ENCODE assay signal across 15 cellular contexts in the genomic region with DNA sequence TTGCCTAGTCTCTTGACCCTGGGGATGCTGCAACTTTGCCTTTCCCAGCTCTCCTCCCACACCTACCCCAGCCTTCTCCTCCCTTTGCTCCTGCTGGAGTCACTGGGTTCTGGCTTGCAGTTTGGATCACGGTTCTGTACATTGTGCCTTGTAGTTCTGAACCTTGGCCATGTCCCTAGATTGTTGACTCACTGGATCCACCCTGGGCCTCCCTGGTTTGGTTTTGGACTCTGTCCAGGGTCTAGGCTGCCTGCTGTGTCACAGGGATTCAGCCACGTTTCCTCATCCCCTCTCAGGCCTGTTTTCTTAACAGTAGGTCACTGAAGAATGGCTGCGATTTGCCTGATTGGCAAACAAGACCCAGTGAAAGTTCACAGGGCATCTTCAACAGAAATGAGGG. TPM values are rescaled to one million over a fixed set of nuclear protein-coding genes. Genes with fewer than 3 reads are reported as not detected.
A peak's percentile ranks its signal among the peaks of the same experiment; 100 is the strongest.
DNase-seq lines count a peak whose midpoint lies in the region; ATAC-seq and TF ChIP-seq lines count a peak whose summit lies in the region.
"Had no signal": no experiment of that assay in that cellular context is flagged by ENCODE, and none has a peak within 500 bp of the region (broad histone marks: within the 10 kb centered on the region; RNA-seq: fewer than 3 reads in every experiment).

No MANE protein-coding gene starts in this region.

- CTCF ChIA-PET in mammary epithelial cell (lab: Charles Lee; ENCODE audit: low non-redundant PET): no interaction called here

- peak overlapping the region; percentile 52 for H2AFZ ChIP-seq in mammary epithelial cell (ENCODE audit: low read depth, low read length)
- H2AFZ ChIP-seq: neural progenitor cell had no signal

- no peak for TF ChIP-seq CTCF in mammary epithelial cell (conservative IDR thresholded peaks at IDR 0.05 in 1 of 2, IDR thresholded peaks at IDR 0.05 in 1 of 2; ENCODE audit: extremely low read depth in 1 of 2, insufficient read depth in 1 of 2, low read depth in 1 of 2, low read length in 2 of 2)

- no peaks in the 10 kb centered on the region for H3K36me3 ChIP-seq in mammary epithelial cell (ENCODE audit: insufficient read depth, low read length)
- H3K36me3 ChIP-seq: neural progenitor cell had no signal

- no peak overlapping the region for H3K4me2 ChIP-seq in mammary epithelial cell (ENCODE audit: insufficient read depth, low read depth, low read length)
- H3K4me2 ChIP-seq: neural progenitor cell had no signal

- H3K27me3 ChIP-seq in mammary epithelial cell (ENCODE audit: insufficient read depth, low read length): no peaks in the 10 kb centered on the region
- H3K27me3 ChIP-seq: neural progenitor cell had no signal

- in situ Hi-C loops in mammary epithelial cell (cut with MboI; ENCODE audit: low sequenced_read_pairs in 2 of 2): no loop called here

- no peaks in the 10 kb centered on the region for H3K79me2 ChIP-seq in mammary epithelial cell (ENCODE audit: insufficient read depth, low read length)

- peaks cover 48% of the 10 kb centered on the region for H3K4me1 ChIP-seq in mammary epithelial cell (ENCODE audit: insufficient read depth, low read length)
- H3K4me1 ChIP-seq: neural progenitor cell had no signal

- H3K4me3 ChIP-seq in mammary epithelial cell (replicated peaks in 1 of 3; ENCODE audit: insufficient read depth in 1 of 3, low read depth in 2 of 3, low read length in 3 of 3): no peak overlapping the region
- H3K4me3 ChIP-seq: neural progenitor cell had no signal

- DNase-seq in A172 (ENCODE audit: low spot score): peak; percentile 40
- peak; percentile 42 for DNase-seq in HT1080 (ENCODE audit: low read depth)
- peak; percentile 37 for DNase-seq in mammary epithelial cell
- DNase-seq in left ventricle myocardium superior: no peak
- DNase-seq in NCI-H1694 (lab: John Stamatoyannopoulos, UW): no peak
- DNase-seq in SIG-M5 (lab: John Stamatoyannopoulos, UW): no peak
- DNase-seq: activated CD8-positive, alpha-beta T cell treated with anti-CD3 and anti-CD28 coated beads for 36 hours; activated naive CD4-positive, alpha-beta T cell treated with Interleukin-2 at 50 U/mL for 16 hours; DND-41; KG1; NCI-H2081 treated with DMSO at 0.1 percent for 48 hours; T-helper 2 cell had no signal

- intact Hi-C loops in mammary epithelial cell (cut with micrococcal nuclease) (loop anchor here (10.0 kb wide), 1 partner anchor 111 kb away; no protein-coding TSS in a partner anchor), left ventricle myocardium superior (cut with micrococcal nuclease) (no loop called here)

- no peaks in the 10 kb centered on the region for H4K20me1 ChIP-seq in mammary epithelial cell (ENCODE audit: insufficient read depth, low read length)

- no peaks in the 10 kb centered on the region for H3K9me3 ChIP-seq in mammary epithelial cell (replicated peaks; ENCODE audit: insufficient read depth, low read length)

- no peak overlapping the region for H3K27ac ChIP-seq in mammary epithelial cell (ENCODE audit: insufficient read depth, low read depth, low read length)
- H3K27ac ChIP-seq: neural progenitor cell had no signal

- 43% methylated on average over 2 of the region's 3 CpGs for WGBS in mammary epithelial cell (ENCODE audit: low coverage, missing lambda C conversion rate)

- ATAC-seq in left ventricle myocardium superior (peak; percentile 65), HG02642 (IDR thresholded peaks at IDR 0.05; ENCODE audit: poor library complexity, unreplicated experiment) (no peak), HG02852 (IDR thresholded peaks at IDR 0.05; ENCODE audit: unreplicated experiment) (no peak)
- ATAC-seq: activated CD8-positive, alpha-beta T cell treated with anti-CD3 and anti-CD28 coated beads for 36 hours had no signal

- no peak overlapping the region for H3K9ac ChIP-seq in mammary epithelial cell (ENCODE audit: insufficient read depth, low read length)
- H3K9ac ChIP-seq: neural progenitor cell had no signal

- dilution Hi-C loops in mammary epithelial cell (cut with HindIII; ENCODE audit: low sequenced_read_pairs): no loop called here

- no TSS peak for BruUV-seq in mammary epithelial cell (replicated peaks; lab: Mats Ljungman, UMichigan)

RNA-seq across cellular contexts. Expression of a gene that starts 11.5 kb away (rescaled TPM):
- total RNA-seq in A172 (2014; rRNA removed; shearing (Covaris generic)): 0.29 and 0.69 TPM in 2 replicates
- 3.7 and 4.7 TPM in 2 replicates for total RNA-seq in HT1080 (2014; rRNA removed; shearing (Covaris generic))
- polyA plus RNA-seq in HT1080 (2015; cell fraction: cytosol; rRNA removed): 1.3 and 1.6 TPM in 2 replicates
- 48.1 and 57.8 TPM in 2 replicates for polyA plus RNA-seq in HT1080 (2015; cell fraction: nucleus; rRNA removed)
- total RNA-seq in mammary epithelial cell (10 to 100 TPM; 26.5 to 32.2 TPM), left ventricle myocardium superior (22.9 TPM)
- polyA plus RNA-seq in mammary epithelial cell: 9.1 TPM
- polyA minus RNA-seq in mammary epithelial cell: 46.5 TPM
- total RNA-seq: activated CD8-positive, alpha-beta T cell treated with anti-CD3 and anti-CD28 coated beads for 36 hours had no signal

Comparison
In these comparisons a context has a peak if more than half of its experiments do, and no peak if none do; other contexts are left out.
1. DNase-seq: peak in A172 (single experiment), HT1080 (single experiment) and mammary epithelial cell (single experiment); none in left ventricle myocardium superior (single experiment), NCI-H1694 (single experiment) and SIG-M5 (single experiment).